27 cellular contexts compared by ENCODE assay signal in genomic region chr15:61038910-61039309, GRCh38.
DNase-seq lines count a peak whose midpoint lies in the region; ATAC-seq and TF ChIP-seq lines count a peak whose summit lies in the region.
"Had no signal": no experiment of that assay in that cellular context is flagged by ENCODE, and none has a peak within 500 bp of the region (broad histone marks: within the 10 kb centered on the region; RNA-seq: fewer than 3 reads in every experiment).

No MANE protein-coding gene starts in this region.

- H3K36me3 Mint-ChIP-seq in activated CD8-positive, alpha-beta memory T cell treated with anti-CD3 and anti-CD28 coated beads, Interleukin-2, amount 10 ng/mL, durations not matched to agents 7 days and 5 days, result no peaks in the 10 kb centered on the region
- H3K36me3 Mint-ChIP-seq: immature natural killer cell had no signal

- TF ChIP-seq POLR2A in gastrocnemius medialis (IDR thresholded peaks at IDR 0.05), result no peak

- DNase-seq in GM03348 (ENCODE audit: low spot score) (peak; percentile 11), astrocyte of the hippocampus (ENCODE audit: low read depth, low spot score) (peak; percentile 38), left ventricle myocardium superior (no peak), gastrocnemius medialis (no peak), NCI-H226 (no peak)
- no peak for DNase-seq in activated CD8-positive, alpha-beta memory T cell treated with anti-CD3 and anti-CD28 coated beads, Interleukin-2, amount 10 ng/mL, durations not matched to agents 7 days and 5 days
- DNase-seq: activated CD4-positive, alpha-beta T cell treated with anti-CD3 and anti-CD28 coated beads, Interleukin-2, amount 10 ng/mL, durations not matched to agents 24 days and 14 days; activated naive CD4-positive, alpha-beta T cell treated with Interleukin-2 at 50 U/mL for 16 hours; activated T-cell treated with anti-CD3 and anti-CD28 coated beads, Interleukin-2, amount 50 U/mL, for 48 hours; Caco-2; DMS79 treated with DMSO at 0.1 percent for 48 hours; dorsolateral prefrontal cortex; foreskin keratinocyte; H9; hippocampal formation; immature natural killer cell; Kasumi-1; NCI-H1048; NCI-H1694 treated with DMSO at 0.1 percent for 48 hours; nephron progenitor cell; posterior cingulate gyrus; stimulated activated naive CD8-positive, alpha-beta T cell treated with anti-CD3 and anti-CD28 coated beads, Interleukin-15, amount 100 ng/mL, for 72 hours; T-helper 2 cell had no signal

- H3K4me3 ChIP-seq in gastrocnemius medialis, result no peak overlapping the region
- H3K4me3 ChIP-seq: BLaER1 treated with 17β-estradiol and CSF1 and Interleukin-3, amounts not matched to agents 10 nM and 100 nM; dorsolateral prefrontal cortex had no signal

- in situ Hi-C loops in gastrocnemius medialis (cut with MboI; ENCODE audit: low sequenced_read_pairs in 4 of 4), result no loop called here

- no peaks in the 10 kb centered on the region for H3K4me1 Mint-ChIP-seq in activated CD8-positive, alpha-beta memory T cell treated with anti-CD3 and anti-CD28 coated beads, Interleukin-2, amount 10 ng/mL, durations not matched to agents 7 days and 5 days
- H3K4me1 Mint-ChIP-seq: activated CD4-positive, alpha-beta T cell treated with anti-CD3 and anti-CD28 coated beads, Interleukin-2, amount 10 ng/mL, durations not matched to agents 24 days and 14 days; central memory CD8-positive, alpha-beta T cell; immature natural killer cell; stimulated activated naive CD8-positive, alpha-beta T cell treated with anti-CD3 and anti-CD28 coated beads, Interleukin-15, amount 100 ng/mL, for 72 hours had no signal

- H3K4me3 Mint-ChIP-seq in activated CD8-positive, alpha-beta memory T cell treated with anti-CD3 and anti-CD28 coated beads, Interleukin-2, amount 10 ng/mL, durations not matched to agents 7 days and 5 days, result no peak overlapping the region
- H3K4me3 Mint-ChIP-seq: activated CD4-positive, alpha-beta T cell treated with anti-CD3 and anti-CD28 coated beads, Interleukin-2, amount 10 ng/mL, durations not matched to agents 24 days and 14 days; central memory CD8-positive, alpha-beta T cell; H9; immature natural killer cell; nephron progenitor cell; stimulated activated naive CD8-positive, alpha-beta T cell treated with anti-CD3 and anti-CD28 coated beads, Interleukin-15, amount 100 ng/mL, for 72 hours had no signal

- intact Hi-C loops in left ventricle myocardium superior (cut with micrococcal nuclease) (no loop called here), gastrocnemius medialis (cut with DNase I; ENCODE audit: low total_unique reads) (loop anchor here (1.0 kb wide), 1 partner anchor 29 kb away; no protein-coding TSS in a partner anchor)

- CTCF ChIA-PET in activated CD8-positive, alpha-beta memory T cell treated with anti-CD3 and anti-CD28 coated beads, Interleukin-2, amount 10 ng/mL, durations not matched to agents 7 days and 5 days (lab: Charles Lee), result no interaction called here

- peaks cover 39% of the 10 kb centered on the region for H3K27me3 Mint-ChIP-seq in activated CD8-positive, alpha-beta memory T cell treated with anti-CD3 and anti-CD28 coated beads, Interleukin-2, amount 10 ng/mL, durations not matched to agents 7 days and 5 days

- no peaks in the 10 kb centered on the region for H3K9me3 Mint-ChIP-seq in activated CD8-positive, alpha-beta memory T cell treated with anti-CD3 and anti-CD28 coated beads, Interleukin-2, amount 10 ng/mL, durations not matched to agents 7 days and 5 days (ENCODE audit: low read depth)
- H3K9me3 Mint-ChIP-seq: activated CD4-positive, alpha-beta T cell treated with anti-CD3 and anti-CD28 coated beads, Interleukin-2, amount 10 ng/mL, durations not matched to agents 24 days and 14 days; central memory CD8-positive, alpha-beta T cell; H9; immature natural killer cell; nephron progenitor cell; stimulated activated naive CD8-positive, alpha-beta T cell treated with anti-CD3 and anti-CD28 coated beads, Interleukin-15, amount 100 ng/mL, for 72 hours had no signal

- H3K4me1 ChIP-seq in gastrocnemius medialis, result peaks cover 26 to 29% of the 10 kb centered on the region in 2 donors
- H3K4me1 ChIP-seq: Caco-2, foreskin keratinocyte had no signal

- H3K36me3 ChIP-seq in gastrocnemius medialis, result no peaks in the 10 kb centered on the region
- H3K36me3 ChIP-seq: BLaER1 treated with 17β-estradiol and CSF1 and Interleukin-3, amounts not matched to agents 10 nM and 100 nM had no signal

- no peak overlapping the region for H3K27ac Mint-ChIP-seq in activated CD8-positive, alpha-beta memory T cell treated with anti-CD3 and anti-CD28 coated beads, Interleukin-2, amount 10 ng/mL, durations not matched to agents 7 days and 5 days
- H3K27ac Mint-ChIP-seq: activated CD4-positive, alpha-beta T cell treated with anti-CD3 and anti-CD28 coated beads, Interleukin-2, amount 10 ng/mL, durations not matched to agents 24 days and 14 days; immature natural killer cell; nephron progenitor cell; stimulated activated naive CD8-positive, alpha-beta T cell treated with anti-CD3 and anti-CD28 coated beads, Interleukin-15, amount 100 ng/mL, for 72 hours had no signal

- H3K27ac ChIP-seq in gastrocnemius medialis, result peak overlapping the region in 3 of 4 donors; percentile 5 to 49 (median 15)
- H3K27ac ChIP-seq: BLaER1 treated with 17β-estradiol and CSF1 and Interleukin-3, amounts not matched to agents 10 nM and 100 nM; foreskin keratinocyte had no signal

- ATAC-seq in left ventricle myocardium superior, result peak; percentile 48
- ATAC-seq in gastrocnemius medialis, result peak in 1 of 2 donors; percentile 35
- ATAC-seq in HG03039 (IDR thresholded peaks at IDR 0.05; ENCODE audit: unreplicated experiment), result no peak
- no peak for ATAC-seq in GM21529 (IDR thresholded peaks at IDR 0.05; ENCODE audit: unreplicated experiment)
- no peak for ATAC-seq in activated CD8-positive, alpha-beta memory T cell treated with anti-CD3 and anti-CD28 coated beads, Interleukin-2, amount 10 ng/mL, durations not matched to agents 7 days and 5 days
- ATAC-seq: foreskin keratinocyte; stimulated activated naive CD8-positive, alpha-beta T cell treated with anti-CD3 and anti-CD28 coated beads, Interleukin-15, amount 100 ng/mL, for 72 hours had no signal

- no peak for TF ChIP-seq CTCF in gastrocnemius medialis (IDR thresholded peaks at IDR 0.05 in 4 of 5, conservative IDR thresholded peaks at IDR 0.05 in 1 of 5)

- H3K9me3 ChIP-seq in gastrocnemius medialis, result no peaks in the 10 kb centered on the region
- H3K9me3 ChIP-seq: BLaER1 treated with 17β-estradiol and CSF1 and Interleukin-3, amounts not matched to agents 10 nM and 100 nM; Caco-2 had no signal

- no peaks in the 10 kb centered on the region for H3K27me3 ChIP-seq in gastrocnemius medialis
- H3K27me3 ChIP-seq: BLaER1 treated with 17β-estradiol and CSF1 and Interleukin-3, amounts not matched to agents 10 nM and 100 nM; foreskin keratinocyte had no signal

Comparison
In these comparisons a context has a peak if more than half of its experiments do, and no peak if none do; other contexts are left out.
1. DNase-seq: peak in GM03348 (single experiment) and astrocyte of the hippocampus (single experiment); none in left ventricle myocardium superior (single experiment), gastrocnemius medialis (0 of 2), NCI-H226 (single experiment) and activated CD8-positive, alpha-beta memory T cell treated with anti-CD3 and anti-CD28 coated beads, Interleukin-2, amount 10 ng/mL, durations not matched to agents 7 days and 5 days (single experiment).